In the genomic region with DNA sequence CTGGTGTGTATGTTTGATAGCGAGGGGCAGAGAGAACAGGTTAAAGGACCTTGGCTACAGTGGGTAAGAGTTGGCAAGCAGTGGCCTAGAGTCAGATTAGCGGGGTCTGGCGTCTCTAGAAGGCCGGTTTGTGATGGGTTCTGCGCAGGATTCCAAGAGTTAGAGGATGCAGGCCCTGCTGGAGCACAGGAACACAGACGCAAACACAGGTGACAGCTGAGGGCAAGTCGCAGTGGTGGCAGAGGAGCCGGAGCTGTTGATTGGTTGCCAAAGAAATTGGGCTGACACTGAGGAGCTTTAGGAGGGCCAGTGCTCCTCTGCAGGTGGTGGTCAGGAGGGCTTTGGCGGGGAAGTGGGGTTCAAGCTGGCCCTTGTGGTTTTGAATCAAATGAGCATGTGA, we compare ENCODE assay signal across 2 cellular contexts.
TF ChIP-seq lines count a peak whose summit lies in the region.

No MANE protein-coding gene starts in this region.

TF ChIP-seq in GM12878, 131 proteins besides CTCF, POLR2A, EP300 and RAD21 (continues in another document):
- TF ChIP-seq BRCA1 (IDR thresholded peaks at IDR 0.05; ENCODE audit: low read depth, low read length): no peak
- no peak for TF ChIP-seq TCF7 (IDR thresholded peaks at IDR 0.05; ENCODE audit: borderline replicate concordance)
- no peak for TF ChIP-seq RAD51 (IDR thresholded peaks at IDR 0.05)
- TF ChIP-seq, protein P1, sequence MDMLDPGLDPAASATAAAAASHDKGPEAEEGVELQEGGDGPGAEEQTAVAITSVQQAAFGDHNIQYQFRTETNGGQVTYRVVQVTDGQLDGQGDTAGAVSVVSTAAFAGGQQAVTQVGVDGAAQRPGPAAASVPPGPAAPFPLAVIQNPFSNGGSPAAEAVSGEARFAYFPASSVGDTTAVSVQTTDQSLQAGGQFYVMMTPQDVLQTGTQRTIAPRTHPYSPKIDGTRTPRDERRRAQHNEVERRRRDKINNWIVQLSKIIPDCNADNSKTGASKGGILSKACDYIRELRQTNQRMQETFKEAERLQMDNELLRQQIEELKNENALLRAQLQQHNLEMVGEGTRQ (IDR thresholded peaks at IDR 0.05; ENCODE audit: borderline replicate concordance, low read depth, low read length): no peak
- TF ChIP-seq JUND (IDR thresholded peaks at IDR 0.05; ENCODE audit: low read depth, low read length): no peak
- TF ChIP-seq ZNF622 (IDR thresholded peaks at IDR 0.05): no peak
- TF ChIP-seq, protein P2, sequence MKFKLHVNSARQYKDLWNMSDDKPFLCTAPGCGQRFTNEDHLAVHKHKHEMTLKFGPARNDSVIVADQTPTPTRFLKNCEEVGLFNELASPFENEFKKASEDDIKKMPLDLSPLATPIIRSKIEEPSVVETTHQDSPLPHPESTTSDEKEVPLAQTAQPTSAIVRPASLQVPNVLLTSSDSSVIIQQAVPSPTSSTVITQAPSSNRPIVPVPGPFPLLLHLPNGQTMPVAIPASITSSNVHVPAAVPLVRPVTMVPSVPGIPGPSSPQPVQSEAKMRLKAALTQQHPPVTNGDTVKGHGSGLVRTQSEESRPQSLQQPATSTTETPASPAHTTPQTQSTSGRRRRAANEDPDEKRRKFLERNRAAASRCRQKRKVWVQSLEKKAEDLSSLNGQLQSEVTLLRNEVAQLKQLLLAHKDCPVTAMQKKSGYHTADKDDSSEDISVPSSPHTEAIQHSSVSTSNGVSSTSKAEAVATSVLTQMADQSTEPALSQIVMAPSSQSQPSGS (IDR thresholded peaks at IDR 0.05; ENCODE audit: low read length): no peak
- TF ChIP-seq SPI1 (IDR thresholded peaks at IDR 0.05; ENCODE audit: borderline replicate concordance, insufficient read depth, low read depth, low read length): no peak
- TF ChIP-seq, protein P3, sequence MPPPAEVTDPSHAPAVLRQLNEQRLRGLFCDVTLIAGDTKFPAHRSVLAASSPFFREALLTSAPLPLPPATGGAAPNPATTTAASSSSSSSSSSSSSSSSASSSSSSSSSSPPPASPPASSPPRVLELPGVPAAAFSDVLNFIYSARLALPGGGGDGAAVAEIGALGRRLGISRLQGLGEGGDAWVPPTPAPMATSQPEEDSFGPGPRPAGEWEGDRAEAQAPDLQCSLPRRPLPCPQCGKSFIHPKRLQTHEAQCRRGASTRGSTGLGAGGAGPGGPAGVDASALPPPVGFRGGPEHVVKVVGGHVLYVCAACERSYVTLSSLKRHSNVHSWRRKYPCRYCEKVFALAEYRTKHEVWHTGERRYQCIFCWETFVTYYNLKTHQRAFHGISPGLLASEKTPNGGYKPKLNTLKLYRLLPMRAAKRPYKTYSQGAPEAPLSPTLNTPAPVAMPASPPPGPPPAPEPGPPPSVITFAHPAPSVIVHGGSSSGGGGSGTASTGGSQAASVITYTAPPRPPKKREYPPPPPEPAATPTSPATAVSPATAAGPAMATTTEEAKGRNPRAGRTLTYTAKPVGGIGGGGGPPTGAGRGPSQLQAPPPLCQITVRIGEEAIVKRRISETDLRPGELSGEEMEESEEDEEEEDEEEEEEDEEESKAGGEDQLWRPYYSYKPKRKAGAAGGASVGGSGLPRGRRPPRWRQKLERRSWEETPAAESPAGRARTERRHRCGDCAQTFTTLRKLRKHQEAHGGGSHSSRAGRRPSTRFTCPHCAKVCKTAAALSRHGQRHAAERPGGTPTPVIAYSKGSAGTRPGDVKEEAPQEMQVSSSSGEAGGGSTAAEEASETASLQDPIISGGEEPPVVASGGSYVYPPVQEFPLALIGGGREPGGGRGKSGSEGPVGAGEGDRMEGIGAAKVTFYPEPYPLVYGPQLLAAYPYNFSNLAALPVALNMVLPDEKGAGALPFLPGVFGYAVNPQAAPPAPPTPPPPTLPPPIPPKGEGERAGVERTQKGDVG (CRISPR knock-in tag; IDR thresholded peaks at IDR 0.05): no peak
- TF ChIP-seq IKZF1 (conservative IDR thresholded peaks at IDR 0.05): no peak
- TF ChIP-seq, protein P4, sequence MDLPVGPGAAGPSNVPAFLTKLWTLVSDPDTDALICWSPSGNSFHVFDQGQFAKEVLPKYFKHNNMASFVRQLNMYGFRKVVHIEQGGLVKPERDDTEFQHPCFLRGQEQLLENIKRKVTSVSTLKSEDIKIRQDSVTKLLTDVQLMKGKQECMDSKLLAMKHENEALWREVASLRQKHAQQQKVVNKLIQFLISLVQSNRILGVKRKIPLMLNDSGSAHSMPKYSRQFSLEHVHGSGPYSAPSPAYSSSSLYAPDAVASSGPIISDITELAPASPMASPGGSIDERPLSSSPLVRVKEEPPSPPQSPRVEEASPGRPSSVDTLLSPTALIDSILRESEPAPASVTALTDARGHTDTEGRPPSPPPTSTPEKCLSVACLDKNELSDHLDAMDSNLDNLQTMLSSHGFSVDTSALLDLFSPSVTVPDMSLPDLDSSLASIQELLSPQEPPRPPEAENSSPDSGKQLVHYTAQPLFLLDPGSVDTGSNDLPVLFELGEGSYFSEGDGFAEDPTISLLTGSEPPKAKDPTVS (IDR thresholded peaks at IDR 0.05; ENCODE audit: low read depth, low read length): no peak
- TF ChIP-seq CBX3 (IDR thresholded peaks at IDR 0.05; ENCODE audit: borderline replicate concordance, low read depth): no peak
- no peak for TF ChIP-seq BACH1 (IDR thresholded peaks at IDR 0.05; ENCODE audit: borderline replicate concordance)
- TF ChIP-seq, protein P5, sequence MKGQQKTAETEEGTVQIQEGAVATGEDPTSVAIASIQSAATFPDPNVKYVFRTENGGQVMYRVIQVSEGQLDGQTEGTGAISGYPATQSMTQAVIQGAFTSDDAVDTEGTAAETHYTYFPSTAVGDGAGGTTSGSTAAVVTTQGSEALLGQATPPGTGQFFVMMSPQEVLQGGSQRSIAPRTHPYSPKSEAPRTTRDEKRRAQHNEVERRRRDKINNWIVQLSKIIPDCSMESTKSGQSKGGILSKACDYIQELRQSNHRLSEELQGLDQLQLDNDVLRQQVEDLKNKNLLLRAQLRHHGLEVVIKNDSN (IDR thresholded peaks at IDR 0.05; ENCODE audit: borderline replicate concordance, extremely low read length, insufficient read depth, low read depth, low read length): no peak

TF ChIP-seq in SK-N-SH, 30 proteins besides CTCF, POLR2A, EP300 and RAD21:
- TF ChIP-seq EZH2phosphoT487 (IDR thresholded peaks at IDR 0.05; ENCODE audit: borderline replicate concordance, low read depth): no peak
- TF ChIP-seq, protein P6, sequence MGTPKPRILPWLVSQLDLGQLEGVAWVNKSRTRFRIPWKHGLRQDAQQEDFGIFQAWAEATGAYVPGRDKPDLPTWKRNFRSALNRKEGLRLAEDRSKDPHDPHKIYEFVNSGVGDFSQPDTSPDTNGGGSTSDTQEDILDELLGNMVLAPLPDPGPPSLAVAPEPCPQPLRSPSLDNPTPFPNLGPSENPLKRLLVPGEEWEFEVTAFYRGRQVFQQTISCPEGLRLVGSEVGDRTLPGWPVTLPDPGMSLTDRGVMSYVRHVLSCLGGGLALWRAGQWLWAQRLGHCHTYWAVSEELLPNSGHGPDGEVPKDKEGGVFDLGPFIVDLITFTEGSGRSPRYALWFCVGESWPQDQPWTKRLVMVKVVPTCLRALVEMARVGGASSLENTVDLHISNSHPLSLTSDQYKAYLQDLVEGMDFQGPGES (IDR thresholded peaks at IDR 0.05; ENCODE audit: low read depth, low read length): no peak
TF ChIP-seq in SK-N-SH: peak in this region for 0.
